15 cellular contexts compared by ENCODE assay signal in the genomic region with DNA sequence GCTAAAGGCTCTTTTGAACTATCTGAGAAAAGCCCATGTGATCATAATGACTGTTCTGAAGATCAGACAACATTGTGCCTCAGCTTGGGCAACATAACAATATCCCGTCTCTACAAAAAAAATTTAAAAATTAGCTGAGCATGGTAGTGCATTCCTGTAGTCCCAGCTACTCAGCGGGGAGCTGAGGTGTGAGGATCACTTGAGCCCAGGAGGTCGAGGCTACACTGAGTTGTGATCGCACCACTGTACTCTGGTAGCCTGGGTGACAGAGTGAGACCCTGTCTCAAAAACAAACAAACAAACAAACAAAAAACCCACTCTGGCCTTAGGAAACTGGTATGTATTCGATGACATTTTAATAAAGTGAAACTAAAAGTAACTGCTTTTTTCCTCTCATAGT.
DNase-seq lines count a peak whose midpoint lies in the region; ATAC-seq and TF ChIP-seq lines count a peak whose summit lies in the region.
"Had no signal": no experiment of that assay in that cellular context is flagged by ENCODE, and none has a peak within 500 bp of the region (broad histone marks: within the 10 kb centered on the region; RNA-seq: fewer than 3 reads in every experiment).

No MANE protein-coding gene starts in this region.

- DNase-seq in SK-N-SH (no peak), MM.1S (no peak), Panc1 (ENCODE audit: low read depth, low spot score) (no peak), osteoblast (ENCODE audit: insufficient read length, low spot score, missing footprints) (no peak), esophagus muscularis mucosa (ENCODE audit: extremely low spot score) (no peak)
- DNase-seq: ACHN; Calu3; CD4-positive, CD25-positive, alpha-beta regulatory T cell; DMS 273 treated with DMSO at 0.1 percent for 48 hours; HCEC 1CT had no signal

- 0 out of 2 replicates have a peak overlapping the region, but pooled peaks have one; percentile 3 for H2AFZ ChIP-seq in SK-N-SH (ENCODE audit: low read depth)
- H2AFZ ChIP-seq in MM.1S (ENCODE audit: low read length) = 0 out of 2 replicates have a peak overlapping the region, but pooled peaks have one; percentile 55
- H2AFZ ChIP-seq in osteoblast (ENCODE audit: low read length) = peak overlapping the region; percentile 36

- TF ChIP-seq RAD21 in SK-N-SH (IDR thresholded peaks at IDR 0.05; ENCODE audit: low read length) = no peak

- no peaks in the 10 kb centered on the region for H3K27me3 ChIP-seq in SK-N-SH (ENCODE audit: insufficient read depth)
- no peaks in the 10 kb centered on the region for H3K27me3 ChIP-seq in MM.1S (replicated peaks; ENCODE audit: insufficient read depth, low read length)
- no peaks in the 10 kb centered on the region for H3K27me3 ChIP-seq in Panc1 (ENCODE audit: control insufficient read depth, insufficient read depth, low read length)
- no peaks in the 10 kb centered on the region for H3K27me3 ChIP-seq in osteoblast (ENCODE audit: insufficient read depth, low read length)
- H3K27me3 ChIP-seq in esophagus muscularis mucosa = no peaks in the 10 kb centered on the region
- H3K27me3 ChIP-seq: BLaER1 treated with 17β-estradiol and CSF1 and Interleukin-3, amounts not matched to agents 10 nM and 100 nM had no signal

- H3K9ac ChIP-seq in SK-N-SH = no peak overlapping the region
- H3K9ac ChIP-seq in MM.1S (ENCODE audit: low read length) = no peak overlapping the region
- H3K9ac ChIP-seq: BLaER1 treated with 17β-estradiol and CSF1 and Interleukin-3, amounts not matched to agents 10 nM and 100 nM had no signal

- H3K27ac ChIP-seq in SK-N-SH (ENCODE audit: low read depth in 2 of 2, low read length in 1 of 2) (no peak overlapping the region), MM.1S (ENCODE audit: low read length) (no peak overlapping the region), Panc1 (ENCODE audit: low read length) (no peak overlapping the region), osteoblast (ENCODE audit: low read depth, low read length) (no peak overlapping the region), esophagus muscularis mucosa (replicated peaks in 1 of 4) (no peak overlapping the region)
- H3K27ac ChIP-seq: 22Rv1; BLaER1 treated with 17β-estradiol and CSF1 and Interleukin-3, amounts not matched to agents 10 nM and 100 nM had no signal

- H3K4me1 ChIP-seq in SK-N-SH (ENCODE audit: control insufficient read depth in 1 of 2, insufficient read depth in 2 of 2, low read depth in 1 of 2, low read length in 1 of 2) (no peaks in the 10 kb centered on the region), MM.1S (ENCODE audit: low read length) (no peaks in the 10 kb centered on the region), Panc1 (ENCODE audit: control insufficient read depth, insufficient read depth, low read length) (no peaks in the 10 kb centered on the region), osteoblast (ENCODE audit: insufficient read depth, low read length) (no peaks in the 10 kb centered on the region), esophagus muscularis mucosa (no peaks in the 10 kb centered on the region)
- H3K4me1 ChIP-seq: BLaER1 treated with 17β-estradiol and CSF1 and Interleukin-3, amounts not matched to agents 10 nM and 100 nM had no signal

- H3K9me2 ChIP-seq in SK-N-SH (no peaks in the 10 kb centered on the region), MM.1S (replicated peaks; ENCODE audit: insufficient read depth, low read length) (no peaks in the 10 kb centered on the region)

- WGBS in SK-N-SH (ENCODE audit: low lambda C conversion rate) = 41% methylated on average over 5 of the region's 5 CpGs
- WGBS in esophagus muscularis mucosa = 77% methylated on average over 5 of the region's 5 CpGs

- TF ChIP-seq EP300 in SK-N-SH (IDR thresholded peaks at IDR 0.05; ENCODE audit: borderline replicate concordance in 1 of 2, low read depth in 1 of 2, low read length in 1 of 2) = no peak
- TF ChIP-seq EP300 in esophagus muscularis mucosa (IDR thresholded peaks at IDR 0.05) = no peak

- intact Hi-C loops in Panc1 (cut with micrococcal nuclease; ENCODE audit: unreplicated experiment) (no loop called here), esophagus muscularis mucosa (cut with DNase I) (no loop called here)

- no peak for TF ChIP-seq CTCF in SK-N-SH (IDR thresholded peaks at IDR 0.05)
- no peak for TF ChIP-seq CTCF in MM.1S (IDR thresholded peaks at IDR 0.05; ENCODE audit: low read length)
- TF ChIP-seq CTCF in Panc1 (IDR thresholded peaks at IDR 0.05) = no peak
- no peak for TF ChIP-seq CTCF in osteoblast (IDR thresholded peaks at IDR 0.05; ENCODE audit: extremely low read depth, low read depth, low read length)
- TF ChIP-seq CTCF in esophagus muscularis mucosa (IDR thresholded peaks at IDR 0.05) = no peak

- CTCF ChIA-PET in SK-N-SH (lab: Yijun Ruan, JAX) (no interaction called here), Panc1 (lab: Charles Lee) (no interaction called here)

- ATAC-seq in SK-N-SH treated with all-trans-retinoic acid at 6 μM for 48 hours (no peak), Panc1 (peak; percentile 56; the same call in 1 of the 2 replicates), GM18520 (IDR thresholded peaks at IDR 0.05; ENCODE audit: unreplicated experiment) (no peak), HG03139 (IDR thresholded peaks at IDR 0.05; ENCODE audit: unreplicated experiment) (no peak)

- H3K4me2 ChIP-seq in SK-N-SH (peak overlapping the region; percentile 52), MM.1S (ENCODE audit: low read depth, low read length) (peak overlapping the region; percentile 38), osteoblast (ENCODE audit: insufficient read depth, low read length) (peak overlapping the region; percentile 28)
- H3K4me2 ChIP-seq: BLaER1 treated with 17β-estradiol and CSF1 and Interleukin-3, amounts not matched to agents 10 nM and 100 nM had no signal

- TF ChIP-seq POLR2A in esophagus muscularis mucosa (IDR thresholded peaks at IDR 0.05; ENCODE audit: low read depth) = no peak

- H3F3A ChIP-seq in SK-N-SH (replicated peaks; ENCODE audit: insufficient read depth) = no peaks in the 10 kb centered on the region
- H3F3A ChIP-seq in MM.1S (ENCODE audit: insufficient read depth, low read length) = no peaks in the 10 kb centered on the region

- in situ Hi-C loops in Panc1 (cut with HindIII; ENCODE audit: low pct_unique_long_range_greater_than_20kb, low sequenced_read_pairs) = no loop called here

- H3K79me2 ChIP-seq in SK-N-SH (ENCODE audit: insufficient read depth) (no peaks in the 10 kb centered on the region), MM.1S (ENCODE audit: low read length) (no peaks in the 10 kb centered on the region), osteoblast (ENCODE audit: insufficient read depth, low read length) (no peaks in the 10 kb centered on the region)

- BruUV-seq in Panc1 (replicated peaks; lab: Mats Ljungman, UMichigan) = no TSS peak

- H3K4me3 ChIP-seq in SK-N-SH (ENCODE audit: low read depth in 2 of 2, low read length in 1 of 2) (no peak overlapping the region), MM.1S (ENCODE audit: low read length) (peak overlapping the region; percentile 31), Panc1 (ENCODE audit: low read depth in 2 of 2, low read length in 2 of 2) (0 out of 4 replicates have a peak overlapping the region, but pooled peaks of 1 of the 2 experiments have one; percentile 1), osteoblast (ENCODE audit: insufficient read depth, low read length) (no peak overlapping the region), esophagus muscularis mucosa (no peak overlapping the region)
- H3K4me3 ChIP-seq: BLaER1 treated with 17β-estradiol and CSF1 and Interleukin-3, amounts not matched to agents 10 nM and 100 nM had no signal

- H3K36me3 ChIP-seq in SK-N-SH (replicated peaks in 1 of 2; ENCODE audit: control insufficient read depth in 1 of 2, insufficient read depth in 2 of 2, low read length in 1 of 2) (no peaks in the 10 kb centered on the region), MM.1S (replicated peaks; ENCODE audit: insufficient read depth, low read length) (no peaks in the 10 kb centered on the region), Panc1 (ENCODE audit: control insufficient read depth, insufficient read depth, low read length) (no peaks in the 10 kb centered on the region), osteoblast (ENCODE audit: insufficient read depth, low read length) (no peaks in the 10 kb centered on the region), esophagus muscularis mucosa (no peaks in the 10 kb centered on the region)
- H3K36me3 ChIP-seq: BLaER1 treated with 17β-estradiol and CSF1 and Interleukin-3, amounts not matched to agents 10 nM and 100 nM had no signal

- H4K20me1 ChIP-seq in SK-N-SH (ENCODE audit: insufficient read depth) = no peaks in the 10 kb centered on the region
- H4K20me1 ChIP-seq in MM.1S (ENCODE audit: insufficient read depth, low read length) = no peaks in the 10 kb centered on the region
- H4K20me1 ChIP-seq in osteoblast (ENCODE audit: insufficient read depth, low read length) = no peaks in the 10 kb centered on the region
- H4K20me1 ChIP-seq: BLaER1 treated with 17β-estradiol and CSF1 and Interleukin-3, amounts not matched to agents 10 nM and 100 nM had no signal

- POLR2A ChIA-PET in SK-N-SH (lab: Yijun Ruan, JAX) (no interaction called here), Panc1 (lab: Charles Lee) (no interaction called here)

- H3K9me3 ChIP-seq in SK-N-SH = no peaks in the 10 kb centered on the region
- no peaks in the 10 kb centered on the region for H3K9me3 ChIP-seq in MM.1S (replicated peaks; ENCODE audit: insufficient read depth, low read length)
- no peaks in the 10 kb centered on the region for H3K9me3 ChIP-seq in Panc1 (ENCODE audit: control insufficient read depth, insufficient read depth, low read depth, low read length)
- no peaks in the 10 kb centered on the region for H3K9me3 ChIP-seq in osteoblast (ENCODE audit: low read depth, low read length)
- no peaks in the 10 kb centered on the region for H3K9me3 ChIP-seq in esophagus muscularis mucosa
- H3K9me3 ChIP-seq: BLaER1 treated with 17β-estradiol and CSF1 and Interleukin-3, amounts not matched to agents 10 nM and 100 nM had no signal

TF ChIP-seq in SK-N-SH treated with all-trans-retinoic acid at 6 μM for 48 hours, 23 proteins besides CTCF, POLR2A, EP300 and RAD21 (continues in another document):
- no peak for TF ChIP-seq ZC3H10 (CRISPR knock-in tag; IDR thresholded peaks at IDR 0.05)
- no peak for TF ChIP-seq OSR1 (CRISPR knock-in tag; IDR thresholded peaks at IDR 0.05)
- no peak for TF ChIP-seq ZNF70 (CRISPR knock-in tag; IDR thresholded peaks at IDR 0.05)
- no peak for TF ChIP-seq RARB (CRISPR knock-in tag; IDR thresholded peaks at IDR 0.05)
- TF ChIP-seq, protein P1, sequence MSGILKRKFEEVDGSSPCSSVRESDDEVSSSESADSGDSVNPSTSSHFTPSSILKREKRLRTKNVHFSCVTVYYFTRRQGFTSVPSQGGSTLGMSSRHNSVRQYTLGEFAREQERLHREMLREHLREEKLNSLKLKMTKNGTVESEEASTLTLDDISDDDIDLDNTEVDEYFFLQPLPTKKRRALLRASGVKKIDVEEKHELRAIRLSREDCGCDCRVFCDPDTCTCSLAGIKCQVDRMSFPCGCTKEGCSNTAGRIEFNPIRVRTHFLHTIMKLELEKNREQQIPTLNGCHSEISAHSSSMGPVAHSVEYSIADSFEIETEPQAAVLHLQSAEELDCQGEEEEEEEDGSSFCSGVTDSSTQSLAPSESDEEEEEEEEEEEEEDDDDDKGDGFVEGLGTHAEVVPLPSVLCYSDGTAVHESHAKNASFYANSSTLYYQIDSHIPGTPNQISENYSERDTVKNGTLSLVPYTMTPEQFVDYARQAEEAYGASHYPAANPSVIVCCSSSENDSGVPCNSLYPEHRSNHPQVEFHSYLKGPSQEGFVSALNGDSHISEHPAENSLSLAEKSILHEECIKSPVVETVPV (CRISPR knock-in tag; IDR thresholded peaks at IDR 0.05) = no peak

Comparison
In these comparisons a context has a peak if more than half of its experiments do, and no peak if none do; other contexts are left out.
1. H2AFZ ChIP-seq: peak in every context shown above with its lines; median percentile 55 in MM.1S; 36 in osteoblast; 3 in SK-N-SH.